8 cellular contexts compared by ENCODE assay signal in the genomic region with DNA sequence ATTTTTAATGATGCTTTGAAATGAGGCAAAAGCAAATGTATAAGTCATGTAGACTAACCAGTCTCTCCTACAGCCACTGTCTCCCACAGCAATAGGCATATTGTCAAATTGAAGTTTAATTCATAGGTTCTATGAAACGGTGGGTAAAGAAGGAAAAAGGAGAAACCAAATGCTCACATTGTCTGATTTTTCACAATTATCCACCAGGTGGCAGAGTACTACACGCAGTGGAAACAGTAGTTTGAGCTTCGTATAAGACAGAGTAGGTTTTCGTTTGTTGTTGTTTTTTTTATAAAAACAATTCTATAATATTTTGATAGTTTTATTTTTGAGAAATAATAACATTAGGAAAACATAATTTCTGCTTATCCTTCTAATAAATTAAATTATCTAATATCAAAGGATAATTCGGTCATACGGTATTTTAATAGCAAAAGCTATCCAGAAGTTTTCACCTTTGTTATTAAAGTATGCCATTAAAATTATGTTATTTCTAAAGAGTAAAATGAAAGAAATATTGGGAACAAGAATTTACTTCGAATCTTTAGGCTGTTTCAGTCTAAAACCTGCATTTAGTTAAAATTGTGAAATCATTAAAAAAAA. TPM values are rescaled to one million over a fixed set of nuclear protein-coding genes. Genes with fewer than 3 reads are reported as not detected.
DNase-seq lines count a peak whose midpoint lies in the region; ATAC-seq and TF ChIP-seq lines count a peak whose summit lies in the region.

No MANE protein-coding gene starts in this region.

- DNase-seq in COR-L47 (lab: John Stamatoyannopoulos, UW): peak; percentile 55
- DNase-seq in NCI-H460 (ENCODE audit: extremely low read depth, low read depth): peak; percentile 57
- DNase-seq in activated CD4-positive, CD25-positive, alpha-beta regulatory T cell (lab: John Stamatoyannopoulos, UW): no peak
- DNase-seq in cardiac septum (ENCODE audit: low spot score): no peak

- H3K4me1 ChIP-seq in liver (ENCODE audit: control insufficient read depth in 4 of 4, insufficient read depth in 4 of 4, low read length in 3 of 4): peaks cover 0 to 2% (median 0%) of the 10 kb centered on the region in 4 donors

- H3K27me3 Mint-ChIP-seq in brain: peaks cover 12% of the 10 kb centered on the region

- H3K4me3 Mint-ChIP-seq in brain: no peak overlapping the region

- no peak overlapping the region for H3K27ac ChIP-seq in liver (ENCODE audit: low read depth in 1 of 2, low read length in 2 of 2)

- ATAC-seq in GM18909 (IDR thresholded peaks at IDR 0.05; ENCODE audit: poor library complexity, unreplicated experiment) (peak; percentile 75), HG03378 (IDR thresholded peaks at IDR 0.05; ENCODE audit: unreplicated experiment) (peak; percentile 82)

- no peak overlapping the region for H3K27ac Mint-ChIP-seq in brain

- H3K36me3 ChIP-seq in liver (ENCODE audit: control insufficient read depth in 4 of 4, insufficient read depth in 3 of 4, low read depth in 1 of 4, low read length in 3 of 4): no peaks in the 10 kb centered on the region

- H3K36me3 Mint-ChIP-seq in brain: no peaks in the 10 kb centered on the region

- intact Hi-C loops in cardiac septum (cut with DNase I): loop anchor here (2.0 kb wide), 1 partner anchor 431 kb away; no protein-coding TSS in a partner anchor

- H3K4me3 ChIP-seq in liver (ENCODE audit: low read depth in 1 of 3, low read length in 3 of 3): no peak overlapping the region

- peak; percentile 90 for TF ChIP-seq CTCF in brain (conservative IDR thresholded peaks at IDR 0.05)
- peak; percentile 66 for TF ChIP-seq CTCF in liver (IDR thresholded peaks at IDR 0.05; ENCODE audit: low read depth, low read length, missing input control)

- peak overlapping the region in 1 of 2 donors; percentile 67 for H3K9ac ChIP-seq in liver (ENCODE audit: low read depth in 1 of 2, low read length in 2 of 2)

- no peaks in the 10 kb centered on the region for H3K9me3 Mint-ChIP-seq in brain

- TF ChIP-seq RAD21 in liver (IDR thresholded peaks at IDR 0.05): peak; percentile 87 to 89

- no peaks in the 10 kb centered on the region for H3K4me1 Mint-ChIP-seq in brain

- H3K27me3 ChIP-seq in liver (ENCODE audit: control insufficient read depth in 4 of 4, insufficient read depth in 4 of 4, low read length in 3 of 4): no peaks in the 10 kb centered on the region

- no peaks in the 10 kb centered on the region for H3K9me3 ChIP-seq in liver (ENCODE audit: control insufficient read depth in 4 of 4, low read length in 3 of 4)

- WGBS in liver: 23% methylated on average over 7 of the region's 7 CpGs

TF ChIP-seq in liver, 16 proteins besides CTCF, POLR2A, EP300 and RAD21:
- no peak for TF ChIP-seq MAX (IDR thresholded peaks at IDR 0.05)
- no peak for TF ChIP-seq RXRA (IDR thresholded peaks at IDR 0.05)
- no peak for TF ChIP-seq FOXA1 (IDR thresholded peaks at IDR 0.05)
- TF ChIP-seq FOXA2 (IDR thresholded peaks at IDR 0.05): no peak

RNA-seq across cellular contexts. Expression of gene TYW3, which starts 39.1 kb away (rescaled TPM):
- 19.3 and 24.0 TPM in 2 replicates for total RNA-seq in NCI-H460 (2014; rRNA removed; shearing (Covaris generic))
- 24.0 and 26.4 TPM in 2 replicates for polyA plus RNA-seq in NCI-H460 (2014; cell fraction: nucleus; rRNA removed)
- 5.3 TPM for polyA plus RNA-seq in brain (ENCODE audit: insufficient read depth, low read depth, low replicate concordance)
- 1 to 10 TPM; 7.8 to 8.7 TPM for total RNA-seq in liver
- polyA plus RNA-seq in liver: 10 to 100 TPM in 1 of 2 donors, 1 to 10 TPM in 1; 6.2 to 13.1 TPM
- total RNA-seq in cardiac septum: 24.4 TPM

RNA-seq across cellular contexts. Expression of gene CRYZ, which starts 39.2 kb away (rescaled TPM):
- 10.0 and 13.3 TPM in 2 replicates for total RNA-seq in NCI-H460 (2014; rRNA removed; shearing (Covaris generic))
- polyA plus RNA-seq in NCI-H460 (2014; cell fraction: nucleus; rRNA removed): 17.2 and 28.0 TPM in 2 replicates
- polyA plus RNA-seq in brain (ENCODE audit: insufficient read depth, low read depth, low replicate concordance): 11.4 TPM
- total RNA-seq in liver: 100 to 1,000 TPM; 104 to 183 TPM
- polyA plus RNA-seq in liver: 100 to 1,000 TPM; 123 to 139 TPM
- 31.0 TPM for total RNA-seq in cardiac septum

Comparison
In these comparisons a context has a peak if more than half of its experiments do, and no peak if none do; other contexts are left out.
1. DNase-seq: peak in COR-L47 (single experiment) and NCI-H460 (single experiment); none in activated CD4-positive, CD25-positive, alpha-beta regulatory T cell (0 of 4) and cardiac septum (single experiment).